In genomic region chr6:144055121-144055931, GRCh38 we compare ENCODE assay signal across 8 cellular contexts. TPM values are rescaled to one million over a fixed set of nuclear protein-coding genes. Genes with fewer than 3 reads are reported as not detected.
DNase-seq lines count a peak whose midpoint lies in the region; ATAC-seq lines count a peak whose summit lies in the region.

No MANE protein-coding gene starts in this region.

- H3K36me3 ChIP-seq in CD4-positive, alpha-beta memory T cell (ENCODE audit: insufficient read depth, low read length), result no peaks in the 10 kb centered on the region

- peak overlapping the region; percentile 54 for H3K27ac ChIP-seq in CD4-positive, alpha-beta memory T cell (ENCODE audit: low read depth, low read length)

- peaks cover 0 to 3% (median 0%) of the 10 kb centered on the region in 8 donors for H3K9me3 Mint-ChIP-seq in CD4-positive, alpha-beta memory T cell
- H3K9me3 Mint-ChIP-seq in activated naive CD8-positive, alpha-beta T cell (ENCODE audit: low read depth), result no peaks in the 10 kb centered on the region
- no peaks in the 10 kb centered on the region for H3K9me3 Mint-ChIP-seq in stimulated activated naive CD8-positive, alpha-beta T cell treated with anti-CD3 and anti-CD28 coated beads, Interleukin-15, Interleukin-2, amounts not matched to agents 100 ng/mL and 50 ng/mL, for 24 hours

- H3K4me3 ChIP-seq in CD4-positive, alpha-beta memory T cell (ENCODE audit: low read length in 2 of 2), result peak overlapping the region in 1 of 2 donors; percentile 46

- H3K27me3 Mint-ChIP-seq in CD4-positive, alpha-beta memory T cell, result no peaks in the 10 kb centered on the region
- H3K27me3 Mint-ChIP-seq in activated naive CD8-positive, alpha-beta T cell, result no peaks in the 10 kb centered on the region
- H3K27me3 Mint-ChIP-seq in stimulated activated naive CD8-positive, alpha-beta T cell treated with anti-CD3 and anti-CD28 coated beads, Interleukin-15, Interleukin-2, amounts not matched to agents 100 ng/mL and 50 ng/mL, for 24 hours, result no peaks in the 10 kb centered on the region

- no peaks in the 10 kb centered on the region for H3K9me3 ChIP-seq in CD4-positive, alpha-beta memory T cell (ENCODE audit: control insufficient read depth in 1 of 2, low read length in 2 of 2)

- H3K36me3 Mint-ChIP-seq in CD4-positive, alpha-beta memory T cell, result no peaks in the 10 kb centered on the region
- no peaks in the 10 kb centered on the region for H3K36me3 Mint-ChIP-seq in activated naive CD8-positive, alpha-beta T cell
- H3K36me3 Mint-ChIP-seq in stimulated activated naive CD8-positive, alpha-beta T cell treated with anti-CD3 and anti-CD28 coated beads, Interleukin-15, Interleukin-2, amounts not matched to agents 100 ng/mL and 50 ng/mL, for 24 hours (ENCODE audit: low read depth), result no peaks in the 10 kb centered on the region

- intact Hi-C loops in CD4-positive, alpha-beta memory T cell (cut with micrococcal nuclease), result loop anchor here (1.0 to 2.0 kb wide), 5 partner anchors 8 to 605 kb away; partner anchors contain the start of genes ADAT2, PEX3, SF3B5 and STX11

- peak; percentile 71 for ATAC-seq in GM21360 (IDR thresholded peaks at IDR 0.05; ENCODE audit: unreplicated experiment)
- peak; percentile 85 for ATAC-seq in HG03571 (IDR thresholded peaks at IDR 0.05; ENCODE audit: unreplicated experiment)

- H3K27ac Mint-ChIP-seq in CD4-positive, alpha-beta memory T cell, result peak overlapping the region; percentile 79 to 98 (median 96)
- H3K27ac Mint-ChIP-seq in activated naive CD8-positive, alpha-beta T cell, result peak overlapping the region; percentile 98
- peak overlapping the region; percentile 95 for H3K27ac Mint-ChIP-seq in stimulated activated naive CD8-positive, alpha-beta T cell treated with anti-CD3 and anti-CD28 coated beads, Interleukin-15, Interleukin-2, amounts not matched to agents 100 ng/mL and 50 ng/mL, for 24 hours

- POLR2A ChIA-PET in CD4-positive, alpha-beta memory T cell (lab: Charles Lee; ENCODE audit: partially characterized antibody), result interaction anchor here (0.7 to 4.2 kb wide), 10 partner anchors 9 to 1212 kb away, joined by 3 to 137 read pairs (median 3); partner anchors contain the start of genes ADAT2, PEX3, SF3B5 and STX11

- H3K4me1 Mint-ChIP-seq in CD4-positive, alpha-beta memory T cell, result peaks cover 28 to 39% (median 33%) of the 10 kb centered on the region in 4 donors
- peaks cover 32% of the 10 kb centered on the region for H3K4me1 Mint-ChIP-seq in activated naive CD8-positive, alpha-beta T cell (ENCODE audit: low read depth)
- peaks cover 41% of the 10 kb centered on the region for H3K4me1 Mint-ChIP-seq in stimulated activated naive CD8-positive, alpha-beta T cell treated with anti-CD3 and anti-CD28 coated beads, Interleukin-15, Interleukin-2, amounts not matched to agents 100 ng/mL and 50 ng/mL, for 24 hours (ENCODE audit: low read depth)

- peak overlapping the region; percentile 77 to 95 (median 89) for H3K4me3 Mint-ChIP-seq in CD4-positive, alpha-beta memory T cell
- H3K4me3 Mint-ChIP-seq in activated naive CD8-positive, alpha-beta T cell, result peak overlapping the region; percentile 86
- peak overlapping the region; percentile 78 for H3K4me3 Mint-ChIP-seq in stimulated activated naive CD8-positive, alpha-beta T cell treated with anti-CD3 and anti-CD28 coated beads, Interleukin-15, Interleukin-2, amounts not matched to agents 100 ng/mL and 50 ng/mL, for 24 hours

- CTCF ChIA-PET in CD4-positive, alpha-beta memory T cell (lab: Charles Lee; ENCODE audit: partially characterized antibody), result interaction anchor here (0.6 to 2.2 kb wide), 8 partner anchors 9 to 542 kb away, joined by 3 to 20 read pairs (median 4); no protein-coding TSS in a partner anchor

- DNase-seq in CD4-positive, alpha-beta memory T cell, result peak; percentile 61 to 77 (median 72)
- no peak for DNase-seq in NCI-H1436 (lab: John Stamatoyannopoulos, UW)
- DNase-seq in SHP77 treated with DMSO at 0.1 percent for 48 hours (lab: John Stamatoyannopoulos, UW), result no peak
- DNase-seq in NCI-H82 (lab: John Stamatoyannopoulos, UW), result no peak

- H3K27me3 ChIP-seq in CD4-positive, alpha-beta memory T cell (ENCODE audit: insufficient read depth, low read length), result no peaks in the 10 kb centered on the region

- H3K4me1 ChIP-seq in CD4-positive, alpha-beta memory T cell (ENCODE audit: insufficient read depth, low read length), result peaks cover 33% of the 10 kb centered on the region

RNA-seq across cellular contexts. Expression of gene SF3B5, which starts 40.0 kb away (rescaled TPM):
- total RNA-seq in CD4-positive, alpha-beta memory T cell, result 10 to 100 TPM; 87.2 to 91.7 TPM
- polyA plus RNA-seq in CD4-positive, alpha-beta memory T cell, result 100 to 1,000 TPM; 339 to 379 TPM

RNA-seq across cellular contexts. Expression of gene PLAGL1, which starts 47.3 kb away (rescaled TPM):
- total RNA-seq in CD4-positive, alpha-beta memory T cell, result 1 to 10 TPM; 4.1 to 4.7 TPM
- 1 to 10 TPM in 1 of 2 donors, under 1 TPM in 1; 0.89 to 1.2 TPM for polyA plus RNA-seq in CD4-positive, alpha-beta memory T cell

Comparison
In these comparisons a context has a peak if more than half of its experiments do, and no peak if none do; other contexts are left out.
1. DNase-seq: peak in CD4-positive, alpha-beta memory T cell (5 of 5); none in NCI-H1436 (single experiment), SHP77 treated with DMSO at 0.1 percent for 48 hours (single experiment) and NCI-H82 (single experiment).
2. Peak in every context shown above with its lines, with median percentiles within 50 percentile points of each other: H3K27ac Mint-ChIP-seq and H3K4me3 Mint-ChIP-seq.